Comparison of ENCODE assay signal across 25 cellular contexts in genomic region chr1:56396524-56397067, GRCh38.
DNase-seq lines count a peak whose midpoint lies in the region; ATAC-seq and TF ChIP-seq lines count a peak whose summit lies in the region.
"Had no signal": no experiment of that assay in that cellular context is flagged by ENCODE, and none has a peak within 500 bp of the region (broad histone marks: within the 10 kb centered on the region; RNA-seq: fewer than 3 reads in every experiment).

No MANE protein-coding gene starts in this region.

- no peak overlapping the region for H3K27ac Mint-ChIP-seq in activated CD4-positive, alpha-beta memory T cell treated with anti-CD3 and anti-CD28 coated beads, Interleukin-2, amount 10 ng/mL, durations not matched to agents 7 days and 5 days
- H3K27ac Mint-ChIP-seq: activated CD4-positive, alpha-beta T cell treated with anti-CD3 and anti-CD28 coated beads for 36 hours; GM23338; naive thymus-derived CD4-positive, alpha-beta T cell; T-helper 17 cell had no signal

- H2AFZ ChIP-seq in smooth muscle cell (ENCODE audit: low read depth): no peak overlapping the region
- H2AFZ ChIP-seq: GM23338 had no signal

- intact Hi-C loops in Right ventricle myocardium inferior (cut with DNase I): no loop called here
- intact Hi-C loops in cardiac septum (cut with DNase I): no loop called here
- intact Hi-C loops in left ventricle myocardium inferior (cut with micrococcal nuclease): no loop called here

- peaks cover 8% of the 10 kb centered on the region for H3F3A ChIP-seq in smooth muscle cell (ENCODE audit: low read depth)

- H3K79me2 ChIP-seq in smooth muscle cell (ENCODE audit: low read depth): no peaks in the 10 kb centered on the region

- WGBS in smooth muscle cell (ENCODE audit: low lambda C conversion rate): 29% methylated on average over 4 of the region's 4 CpGs

- H3K36me3 Mint-ChIP-seq in activated CD4-positive, alpha-beta memory T cell treated with anti-CD3 and anti-CD28 coated beads, Interleukin-2, amount 10 ng/mL, durations not matched to agents 7 days and 5 days (ENCODE audit: low read depth): no peaks in the 10 kb centered on the region
- H3K36me3 Mint-ChIP-seq: naive thymus-derived CD4-positive, alpha-beta T cell had no signal

- ATAC-seq in Right ventricle myocardium inferior: peak; percentile 59
- ATAC-seq: A549; activated CD4-positive, alpha-beta T cell treated with anti-CD3 and anti-CD28 coated beads for 36 hours; activated T-cell treated with anti-CD3 and anti-CD28 coated beads, Interleukin-2, amount 50 U/mL, for 4 hours; GM23338; naive thymus-derived CD4-positive, alpha-beta T cell; T-helper 17 cell had no signal

- TF ChIP-seq CTCF in left ventricle myocardium inferior (IDR thresholded peaks at IDR 0.05; ENCODE audit: borderline replicate concordance) (no peak), smooth muscle cell (IDR thresholded peaks at IDR 0.05; ENCODE audit: borderline replicate concordance, insufficient read depth, poor library complexity, severe bottlenecking) (no peak)

- no peaks in the 10 kb centered on the region for H3K27me3 Mint-ChIP-seq in activated CD4-positive, alpha-beta memory T cell treated with anti-CD3 and anti-CD28 coated beads, Interleukin-2, amount 10 ng/mL, durations not matched to agents 7 days and 5 days
- H3K27me3 Mint-ChIP-seq: activated CD4-positive, alpha-beta T cell treated with anti-CD3 and anti-CD28 coated beads for 36 hours had no signal

- CTCF ChIA-PET in activated CD4-positive, alpha-beta memory T cell treated with anti-CD3 and anti-CD28 coated beads, Interleukin-2, amount 10 ng/mL, durations not matched to agents 7 days and 5 days (lab: Charles Lee): no interaction called here

- POLR2A ChIA-PET in activated CD4-positive, alpha-beta memory T cell treated with anti-CD3 and anti-CD28 coated beads, Interleukin-2, amount 10 ng/mL, durations not matched to agents 7 days and 5 days (lab: Charles Lee): no interaction called here

- H3K4me3 Mint-ChIP-seq in activated CD4-positive, alpha-beta memory T cell treated with anti-CD3 and anti-CD28 coated beads, Interleukin-2, amount 10 ng/mL, durations not matched to agents 7 days and 5 days: no peak overlapping the region
- H3K4me3 Mint-ChIP-seq: activated CD4-positive, alpha-beta T cell treated with anti-CD3 and anti-CD28 coated beads for 36 hours; activated T-cell treated with anti-CD3 and anti-CD28 coated beads, Interleukin-2, amount 50 U/mL, for 4 hours; GM23338; naive thymus-derived CD4-positive, alpha-beta T cell; T-helper 17 cell had no signal

- H3K4me3 ChIP-seq in left ventricle myocardium inferior (no peak overlapping the region), smooth muscle cell (no peak overlapping the region)
- H3K4me3 ChIP-seq: A549, coronary artery, GM23338, testis, vagina had no signal

- H3K36me3 ChIP-seq in left ventricle myocardium inferior: no peaks in the 10 kb centered on the region
- H3K36me3 ChIP-seq in smooth muscle cell (ENCODE audit: low read depth): no peaks in the 10 kb centered on the region
- H3K36me3 ChIP-seq: BE2C, vagina had no signal

- peaks cover 34% of the 10 kb centered on the region for H3K4me1 ChIP-seq in left ventricle myocardium inferior
- peaks cover 13% of the 10 kb centered on the region for H3K4me1 ChIP-seq in smooth muscle cell (ENCODE audit: low read depth)
- H3K4me1 ChIP-seq: A549, BE2C, vagina had no signal

- H3K9me3 Mint-ChIP-seq in activated CD4-positive, alpha-beta memory T cell treated with anti-CD3 and anti-CD28 coated beads, Interleukin-2, amount 10 ng/mL, durations not matched to agents 7 days and 5 days: no peaks in the 10 kb centered on the region
- H3K9me3 Mint-ChIP-seq: activated T-cell treated with anti-CD3 and anti-CD28 coated beads, Interleukin-2, amount 50 U/mL, for 4 hours; GM23338 had no signal

- no peak overlapping the region for H3K9ac ChIP-seq in smooth muscle cell (ENCODE audit: low read depth)
- H3K9ac ChIP-seq: SK-N-SH had no signal

- H3K4me1 Mint-ChIP-seq in activated CD4-positive, alpha-beta memory T cell treated with anti-CD3 and anti-CD28 coated beads, Interleukin-2, amount 10 ng/mL, durations not matched to agents 7 days and 5 days: no peaks in the 10 kb centered on the region
- H3K4me1 Mint-ChIP-seq: activated CD4-positive, alpha-beta T cell treated with anti-CD3 and anti-CD28 coated beads for 36 hours; naive thymus-derived CD4-positive, alpha-beta T cell; T-helper 17 cell had no signal

- DNase-seq in Right ventricle myocardium inferior (ENCODE audit: missing footprints) (no peak), cardiac septum (ENCODE audit: low spot score) (no peak), amniotic epithelial cell (ENCODE audit: low read depth) (peak; percentile 41), left ventricle myocardium inferior (no peak), smooth muscle cell (lab: John Stamatoyannopoulos, UW; ENCODE audit: unreplicated experiment) (no peak), NCI-H128 (lab: John Stamatoyannopoulos, UW; ENCODE audit: unreplicated experiment) (no peak)
- DNase-seq in stimulated activated CD4-positive, alpha-beta T cell treated with anti-CD3 and anti-CD28 coated beads, Interleukin-15, amount 100 ng/mL, for 24 hours: no peak
- DNase-seq in activated CD4-positive, alpha-beta memory T cell treated with anti-CD3 and anti-CD28 coated beads, Interleukin-2, amount 10 ng/mL, durations not matched to agents 7 days and 5 days: no peak
- DNase-seq: activated CD4-positive, alpha-beta T cell treated with anti-CD3 and anti-CD28 coated beads for 36 hours; activated T-cell treated with anti-CD3 and anti-CD28 coated beads, Interleukin-2, amount 50 U/mL, for 4 hours; BE2C; DMS79 treated with DMSO at 0.1 percent for 48 hours; KBM-7; naive thymus-derived CD4-positive, alpha-beta T cell; NCI-H2029; occipital lobe; SK-N-SH; stimulated activated CD4-positive, alpha-beta T cell treated with anti-CD3 and anti-CD28 coated beads, Interleukin-12 subunit alpha, Interleukin-12 subunit beta, amount 100 ng/mL, for 4 hours; stimulated activated naive CD4-positive, alpha-beta T cell treated with Interleukin-2 at 50 U/mL for 16 hours; T-helper 17 cell; testis had no signal

- H3K27ac ChIP-seq in left ventricle myocardium inferior (replicated peaks): peak overlapping the region; percentile 53
- H3K27ac ChIP-seq in smooth muscle cell (ENCODE audit: low read depth): no peak overlapping the region
- H3K27ac ChIP-seq: A549, coronary artery, testis, vagina had no signal

- H3K9me3 ChIP-seq in left ventricle myocardium inferior (replicated peaks): peaks cover 11% of the 10 kb centered on the region
- no peaks in the 10 kb centered on the region for H3K9me3 ChIP-seq in smooth muscle cell (replicated peaks; ENCODE audit: low read depth)
- H3K9me3 ChIP-seq: A549, BE2C, SK-N-SH, testis, vagina had no signal

- peak overlapping the region; percentile 31 for H3K4me2 ChIP-seq in smooth muscle cell
- H3K4me2 ChIP-seq: A549, GM23338, SK-N-SH had no signal

- H4K20me1 ChIP-seq in smooth muscle cell (ENCODE audit: low read depth): no peaks in the 10 kb centered on the region

- no peaks in the 10 kb centered on the region for H3K27me3 ChIP-seq in left ventricle myocardium inferior (ENCODE audit: low read depth)
- H3K27me3 ChIP-seq in smooth muscle cell (ENCODE audit: low read depth): no peaks in the 10 kb centered on the region
- H3K27me3 ChIP-seq: BE2C, testis, vagina had no signal
